ENCODE assay signal across 8 cellular contexts in the genomic region with DNA sequence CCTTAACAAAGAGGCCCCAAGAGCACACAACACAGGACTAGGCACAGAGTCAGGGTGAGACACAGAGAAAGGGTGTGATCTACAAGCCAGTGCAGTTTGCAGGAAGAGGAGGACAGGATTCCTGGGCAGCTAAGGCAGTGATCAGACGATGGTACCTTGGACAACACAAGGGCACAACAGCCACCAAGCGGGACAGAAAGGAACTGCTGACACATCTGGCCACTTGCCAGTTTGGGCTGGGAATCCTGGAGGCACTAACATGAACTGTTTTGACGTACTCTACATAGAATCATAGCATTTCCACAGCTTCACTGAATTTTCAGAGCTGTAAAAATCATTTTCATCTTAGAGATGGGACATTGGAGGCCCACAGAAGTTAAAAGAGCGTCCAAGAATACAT.
DNase-seq lines count a peak whose midpoint lies in the region; ATAC-seq and TF ChIP-seq lines count a peak whose summit lies in the region.

No MANE protein-coding gene starts in this region.

- no peak overlapping the region for H3K4me3 Mint-ChIP-seq in type B pancreatic cell

- H3K9me3 Mint-ChIP-seq in type B pancreatic cell, result no peaks in the 10 kb centered on the region

- no peaks in the 10 kb centered on the region for H3K36me3 Mint-ChIP-seq in type B pancreatic cell

- H3K27ac ChIP-seq in Peyer's patch (no peak overlapping the region), cardiac muscle cell (no peak overlapping the region)

- no peaks in the 10 kb centered on the region for H3K27me3 Mint-ChIP-seq in type B pancreatic cell

- TF ChIP-seq POLR2A in Peyer's patch (IDR thresholded peaks at IDR 0.05), result no peak

- ATAC-seq in GM18868 (IDR thresholded peaks at IDR 0.05; ENCODE audit: unreplicated experiment) (peak; percentile 43), HG02571 (IDR thresholded peaks at IDR 0.05; ENCODE audit: unreplicated experiment) (no peak), HG03025 (IDR thresholded peaks at IDR 0.05; ENCODE audit: low FRiP score, unreplicated experiment) (no peak)

- H3K27me3 ChIP-seq in Peyer's patch (no peaks in the 10 kb centered on the region), cardiac muscle cell (no peaks in the 10 kb centered on the region)

- H3K9me3 ChIP-seq in Peyer's patch (no peaks in the 10 kb centered on the region), cardiac muscle cell (ENCODE audit: low read depth) (no peaks in the 10 kb centered on the region)

- no peak for TF ChIP-seq CTCF in Peyer's patch (IDR thresholded peaks at IDR 0.05)
- TF ChIP-seq CTCF in cardiac muscle cell (IDR thresholded peaks at IDR 0.05; ENCODE audit: low read depth, low read length), result peak; percentile 37
- TF ChIP-seq CTCF in type B pancreatic cell (conservative IDR thresholded peaks at IDR 0.05), result peak; percentile 37

- no peak overlapping the region for H3K4me3 ChIP-seq in Peyer's patch
- no peak overlapping the region for H3K4me3 ChIP-seq in cardiac muscle cell

- no peak overlapping the region for H3K27ac Mint-ChIP-seq in type B pancreatic cell

- DNase-seq in Ammon's horn (ENCODE audit: low spot score) (peak; percentile 24), Peyer's patch (peak in 2 of 3 donors; percentile 22 to 53), cardiac muscle cell (ENCODE audit: low read depth in 1 of 2, low spot score in 1 of 2) (peak; percentile 63 to 80), type B pancreatic cell (ENCODE audit: extremely low spot score, unreplicated experiment) (no peak), T-helper 2 cell (no peak)

- H3K36me3 ChIP-seq in Peyer's patch (no peaks in the 10 kb centered on the region), cardiac muscle cell (no peaks in the 10 kb centered on the region)

- H3K4me1 ChIP-seq in Peyer's patch, result no peaks in the 10 kb centered on the region
- no peaks in the 10 kb centered on the region for H3K4me1 ChIP-seq in cardiac muscle cell (ENCODE audit: low read depth)

- H3K4me1 Mint-ChIP-seq in type B pancreatic cell (ENCODE audit: unreplicated experiment), result peaks cover 4% of the 10 kb centered on the region

Comparison
In these comparisons a context has a peak if more than half of its experiments do, and no peak if none do; other contexts are left out.
1. DNase-seq: peak in Ammon's horn (single experiment), Peyer's patch (2 of 3) and cardiac muscle cell (2 of 2); none in type B pancreatic cell (single experiment) and T-helper 2 cell (0 of 5).
2. CTCF ChIP-seq: peak in cardiac muscle cell (single experiment) and type B pancreatic cell (single experiment); none in Peyer's patch (0 of 6).